In the genomic region with DNA sequence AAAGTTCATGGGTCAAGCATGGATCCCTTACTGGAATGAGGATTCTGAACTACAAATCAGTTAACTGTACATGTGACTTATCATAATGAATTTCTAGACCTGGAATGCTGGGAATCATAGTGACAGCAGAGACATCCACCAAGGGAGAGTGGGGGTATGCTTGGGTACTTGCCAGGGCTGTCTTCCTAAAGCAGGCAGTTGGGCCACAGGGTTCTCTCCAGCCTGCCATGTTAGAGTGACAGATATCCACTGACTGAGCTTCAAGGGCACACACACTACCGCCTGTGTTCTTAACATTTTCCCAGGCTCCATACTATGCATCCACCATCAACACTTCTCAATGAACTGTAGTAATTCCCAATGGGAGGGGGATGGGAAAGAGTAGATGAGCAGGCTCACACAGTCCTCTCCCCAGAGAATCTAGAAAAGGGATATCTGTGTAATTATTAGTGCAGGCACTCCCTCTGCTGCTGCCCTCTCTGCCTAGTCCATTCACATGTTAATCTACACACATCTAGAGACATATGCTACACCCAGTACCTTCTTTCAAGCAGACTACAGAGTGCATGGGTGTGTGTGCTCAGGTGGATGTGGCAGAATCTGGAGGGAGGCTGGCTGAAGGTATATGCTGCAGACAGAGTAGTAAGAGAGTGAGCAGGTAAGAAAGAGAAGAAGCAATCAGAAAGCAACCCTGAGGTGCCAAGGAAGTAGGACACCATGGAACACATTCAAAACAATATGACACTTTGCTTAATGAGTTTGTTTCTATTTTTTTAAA, we compare ENCODE assay signal across 14 cellular contexts. TPM values are rescaled to one million over a fixed set of nuclear protein-coding genes. Genes with fewer than 3 reads are reported as not detected.
DNase-seq lines count a peak whose midpoint lies in the region; ATAC-seq and TF ChIP-seq lines count a peak whose summit lies in the region.
"Had no signal": no experiment of that assay in that cellular context is flagged by ENCODE, and none has a peak within 500 bp of the region (broad histone marks: within the 10 kb centered on the region; RNA-seq: fewer than 3 reads in every experiment).

No MANE protein-coding gene starts in this region.

- peak overlapping the region; percentile 14; the same call in 1 of the 2 replicates for H3K27ac ChIP-seq in ACC112 (ENCODE audit: low read depth, low read length)
- H3K27ac ChIP-seq in IMR-90 (ENCODE audit: insufficient read depth, low read length): peak overlapping the region; percentile 33
- H3K27ac ChIP-seq in fibroblast of lung (ENCODE audit: insufficient read depth, low read length): no peak overlapping the region
- H3K27ac ChIP-seq in prostate gland: peak overlapping the region; percentile 38 to 95

- no peak overlapping the region for H3K56ac ChIP-seq in IMR-90 (ENCODE audit: extremely low read depth, insufficient read depth, low read length)

- peaks cover 60% of the 10 kb centered on the region for H3K4me1 ChIP-seq in ACC112 (ENCODE audit: control insufficient read depth, insufficient read depth, low read length, unreplicated experiment)
- H3K4me1 ChIP-seq in IMR-90 (ENCODE audit: control insufficient read depth, insufficient read depth, low read length): peaks cover 19% of the 10 kb centered on the region
- peaks cover 16% of the 10 kb centered on the region for H3K4me1 ChIP-seq in fibroblast of lung (ENCODE audit: control insufficient read depth, extremely low read depth, insufficient read depth, low read length)
- H3K4me1 ChIP-seq in prostate gland (replicated peaks): peaks cover 22% of the 10 kb centered on the region

- H4K20me1 ChIP-seq in IMR-90 (ENCODE audit: insufficient read depth, low read length): peaks cover 62% of the 10 kb centered on the region
- peaks cover 5% of the 10 kb centered on the region for H4K20me1 ChIP-seq in fibroblast of lung (ENCODE audit: control insufficient read depth, extremely low read depth, insufficient read depth, low read length)

- no peaks in the 10 kb centered on the region for H3K36me3 Mint-ChIP-seq in T-helper 2 cell treated with Interferon-gamma antibody and Interleukin-4, amounts not matched to agents 5 μg/mL and 100 μg/mL, for 36 hours (ENCODE audit: low read depth)
- H3K36me3 Mint-ChIP-seq in Calu3 (ENCODE audit: insufficient read depth, unreplicated experiment): peaks cover 18% of the 10 kb centered on the region
- H3K36me3 Mint-ChIP-seq: activated naive CD8-positive, alpha-beta T cell had no signal

- no peaks in the 10 kb centered on the region for H3K9me3 ChIP-seq in IMR-90 (ENCODE audit: control insufficient read depth, insufficient read depth, low read length)
- H3K9me3 ChIP-seq in fibroblast of lung (ENCODE audit: control insufficient read depth, insufficient read depth, low read depth, low read length): no peaks in the 10 kb centered on the region
- no peaks in the 10 kb centered on the region for H3K9me3 ChIP-seq in prostate gland

- TF ChIP-seq POLR2A in IMR-90 (IDR thresholded peaks at IDR 0.05; ENCODE audit: low read depth, low read length) (no peak; the same call in 1 of the 2 replicates), prostate gland (IDR thresholded peaks at IDR 0.05) (no peak)

- no peak overlapping the region for H3K4me3 Mint-ChIP-seq in T-helper 2 cell treated with Interferon-gamma antibody and Interleukin-4, amounts not matched to agents 5 μg/mL and 100 μg/mL, for 36 hours
- no peak overlapping the region for H3K4me3 Mint-ChIP-seq in Calu3 (ENCODE audit: low read depth, unreplicated experiment)
- H3K4me3 Mint-ChIP-seq: activated CD4-positive, alpha-beta T cell treated with anti-CD3 and anti-CD28 coated beads, Interleukin-2, amount 10 ng/mL, durations not matched to agents 24 days and 14 days; activated naive CD8-positive, alpha-beta T cell had no signal

- H2BK5ac ChIP-seq in IMR-90 (ENCODE audit: low read depth, low read length, poor library complexity, severe bottlenecking): peak overlapping the region; percentile 28

- H2AFZ ChIP-seq in ACC112 (ENCODE audit: low read length, unreplicated experiment) (no peak overlapping the region), IMR-90 (replicated peaks; ENCODE audit: low read length, poor library complexity) (no peak overlapping the region), fibroblast of lung (ENCODE audit: low read length) (no peak overlapping the region)

- intact Hi-C loops in IMR-90 (cut with micrococcal nuclease): loop anchor here (1.0 kb wide), 1 partner anchor 43 kb away; no protein-coding TSS in a partner anchor
- intact Hi-C loops in prostate gland (cut with DNase I): loop anchor here (10.0 kb wide), 1 partner anchor 48 kb away; no protein-coding TSS in a partner anchor
- intact Hi-C loops in Calu3 (cut with micrococcal nuclease; ENCODE audit: unreplicated experiment): no loop called here

- CTCF ChIA-PET in IMR-90 (lab: Yijun Ruan, JAX): interaction anchor here (0.6 kb wide), 1 partner anchor 994 kb away, joined by 4 read pairs; no protein-coding TSS in a partner anchor
- CTCF ChIA-PET in Calu3 (lab: Charles Lee): no interaction called here

- H2BK15ac ChIP-seq in IMR-90 (ENCODE audit: low read depth, low read length): 0 out of 3 replicates have a peak overlapping the region, but pooled peaks have one; percentile 21

- no peaks in the 10 kb centered on the region for H3K27me3 ChIP-seq in ACC112 (ENCODE audit: insufficient read depth, low read length)
- H3K27me3 ChIP-seq in IMR-90 (ENCODE audit: control insufficient read depth, insufficient read depth, low read length): no peaks in the 10 kb centered on the region
- H3K27me3 ChIP-seq in fibroblast of lung (ENCODE audit: control insufficient read depth, insufficient read depth, low read length): no peaks in the 10 kb centered on the region
- H3K27me3 ChIP-seq in prostate gland (replicated peaks; ENCODE audit: insufficient read depth): no peaks in the 10 kb centered on the region

- H3K18ac ChIP-seq in IMR-90 (ENCODE audit: low read depth, low read length): peak overlapping the region; percentile 16; the same call in 1 of the 2 replicates

- H4K91ac ChIP-seq in IMR-90 (ENCODE audit: insufficient read depth, low read depth, low read length): no peak overlapping the region

- H3K4ac ChIP-seq in IMR-90 (ENCODE audit: low read depth, low read length): 0 out of 2 replicates have a peak overlapping the region, but pooled peaks have one; percentile 56

- peak overlapping the region; percentile 68 for H3K14ac ChIP-seq in IMR-90 (replicated peaks; ENCODE audit: low read depth, low read length)

- H3K4me2 ChIP-seq in IMR-90 (ENCODE audit: low read depth, low read length) (peak overlapping the region; percentile 95), fibroblast of lung (ENCODE audit: extremely low read depth, insufficient read depth, low read length) (peak overlapping the region; percentile 98)

- WGBS in IMR-90 (ENCODE audit: extremely low coverage in 2 of 2, insufficient read length in 1 of 2), 2 experiments: no CpG with 5 or more reads among the region's 1 CpG
- 100% methylated on average over 1 of the region's 1 CpG for WGBS in prostate gland

- no peak overlapping the region for H4K5ac ChIP-seq in IMR-90 (ENCODE audit: low read depth, low read length)

- H2BK120ac ChIP-seq in IMR-90 (ENCODE audit: low read depth, low read length): peak overlapping the region; percentile 42; the same call in 1 of the 2 replicates

- no peak overlapping the region for H2AK9ac ChIP-seq in IMR-90 (replicated peaks; ENCODE audit: low read depth, low read length, poor library complexity)

- POLR2A ChIA-PET in IMR-90 (lab: Charles Lee; ENCODE audit: unreplicated experiment): interaction anchor here (0.6 kb wide), 1 partner anchor 112 kb away, joined by 3 read pairs; no protein-coding TSS in a partner anchor

- H3K4me3 ChIP-seq in ACC112 (ENCODE audit: low read depth, low read length): peak overlapping the region; percentile 88
- H3K4me3 ChIP-seq in IMR-90 (ENCODE audit: insufficient read depth, low read depth, low read length): no peak overlapping the region
- H3K4me3 ChIP-seq in fibroblast of lung (replicated peaks in 1 of 4; ENCODE audit: control extremely low read depth in 1 of 4, insufficient read depth in 1 of 4, low read depth in 3 of 4, low read length in 4 of 4): peak overlapping the region in 2 of 4 experiments; percentile 1 to 85
- no peak overlapping the region for H3K4me3 ChIP-seq in prostate gland

- in situ Hi-C loops in IMR-90 (cut with MboI; ENCODE audit: low sequenced_read_pairs): loop anchor here (25.0 kb wide), 2 partner anchors 340 to 1040 kb away; no protein-coding TSS in a partner anchor

- no peaks in the 10 kb centered on the region for H3K9me3 Mint-ChIP-seq in T-helper 2 cell treated with Interferon-gamma antibody and Interleukin-4, amounts not matched to agents 5 μg/mL and 100 μg/mL, for 36 hours
- no peaks in the 10 kb centered on the region for H3K9me3 Mint-ChIP-seq in Calu3 (ENCODE audit: low read depth, unreplicated experiment)
- H3K9me3 Mint-ChIP-seq: activated CD4-positive, alpha-beta T cell treated with anti-CD3 and anti-CD28 coated beads, Interleukin-2, amount 10 ng/mL, durations not matched to agents 24 days and 14 days had no signal

- TF ChIP-seq RAD21 in IMR-90 (IDR thresholded peaks at IDR 0.05; ENCODE audit: low read length): no peak

- TF ChIP-seq CTCF in IMR-90 (conservative IDR thresholded peaks at IDR 0.05; ENCODE audit: low read depth, low read length) (no peak), fibroblast of lung (conservative IDR thresholded peaks at IDR 0.05 in 1 of 2, IDR thresholded peaks at IDR 0.05 in 1 of 2; ENCODE audit: low read depth in 1 of 2, low read length in 2 of 2) (no peak), prostate gland (IDR thresholded peaks at IDR 0.05) (no peak), Calu3 (IDR thresholded peaks at IDR 0.05; ENCODE audit: unreplicated experiment) (no peak)

- ATAC-seq in IMR-90 (ENCODE audit: low read depth): no peak

- H2BK20ac ChIP-seq in IMR-90 (ENCODE audit: low read depth, low read length): no peak overlapping the region

- H3K36me3 ChIP-seq in ACC112 (ENCODE audit: insufficient read depth, low read length) (peaks cover 11% of the 10 kb centered on the region), IMR-90 (ENCODE audit: control insufficient read depth, insufficient read depth, low read length) (peaks cover 26% of the 10 kb centered on the region), fibroblast of lung (ENCODE audit: control insufficient read depth, insufficient read depth, low read length) (peaks cover 4% of the 10 kb centered on the region), prostate gland (no peaks in the 10 kb centered on the region)

- dilution Hi-C loops in IMR-90 (cut with HindIII; ENCODE audit: low sequenced_read_pairs, unreplicated experiment): no loop called here

- H2AK5ac ChIP-seq in IMR-90 (ENCODE audit: low read depth, low read length): 0 out of 2 replicates have a peak overlapping the region, but pooled peaks have one; percentile 1

- H3K23ac ChIP-seq in IMR-90 (ENCODE audit: low read depth, low read length): peak overlapping the region; percentile 21

- no peak overlapping the region for H3K27ac Mint-ChIP-seq in T-helper 2 cell treated with Interferon-gamma antibody and Interleukin-4, amounts not matched to agents 5 μg/mL and 100 μg/mL, for 36 hours
- H3K27ac Mint-ChIP-seq in Calu3 (ENCODE audit: unreplicated experiment): no peak overlapping the region
- H3K27ac Mint-ChIP-seq: activated CD4-positive, alpha-beta T cell treated with anti-CD3 and anti-CD28 coated beads, Interleukin-2, amount 10 ng/mL, durations not matched to agents 24 days and 14 days; activated naive CD8-positive, alpha-beta T cell had no signal

- H3K4me1 Mint-ChIP-seq in T-helper 2 cell treated with Interferon-gamma antibody and Interleukin-4, amounts not matched to agents 5 μg/mL and 100 μg/mL, for 36 hours (ENCODE audit: low read depth): peaks cover 7% of the 10 kb centered on the region
- H3K4me1 Mint-ChIP-seq in Calu3 (ENCODE audit: low read depth, unreplicated experiment): peaks cover 8% of the 10 kb centered on the region

- peaks cover 23% of the 10 kb centered on the region for H3K9me1 ChIP-seq in IMR-90 (ENCODE audit: insufficient read depth, low read length)

- H3K9ac ChIP-seq in IMR-90 (ENCODE audit: low read depth, low read length) (peak overlapping the region; percentile 59; the same call in 1 of the 2 replicates), fibroblast of lung (ENCODE audit: insufficient read depth, low read length) (no peak overlapping the region)

- H3K27me3 Mint-ChIP-seq in T-helper 2 cell treated with Interferon-gamma antibody and Interleukin-4, amounts not matched to agents 5 μg/mL and 100 μg/mL, for 36 hours (ENCODE audit: low read depth): peaks cover 49% of the 10 kb centered on the region
- no peaks in the 10 kb centered on the region for H3K27me3 Mint-ChIP-seq in Calu3 (ENCODE audit: unreplicated experiment)

- DNase-seq in IMR-90 (no peak), fibroblast of lung (ENCODE audit: low read depth in 2 of 2) (no peak), prostate gland (ENCODE audit: low spot score) (no peak), ecto neural progenitor cell (ENCODE audit: low spot score) (no peak), Calu3 (no peak)
- no peak for DNase-seq in T-helper 2 cell treated with Interferon-gamma antibody and Interleukin-4, amounts not matched to agents 5 μg/mL and 100 μg/mL, for 36 hours (ENCODE audit: low spot score)
- DNase-seq in activated CD4-positive, alpha-beta T cell treated with anti-CD3 and anti-CD28 coated beads for 1 hour: no peak
- DNase-seq: activated CD4-positive, alpha-beta T cell treated with anti-CD3 and anti-CD28 coated beads, Interleukin-2, amount 10 ng/mL, durations not matched to agents 24 days and 14 days; NCI-H1930; NCI-H82; posterior cingulate gyrus; RPMI8226 had no signal

- H3K79me2 ChIP-seq in ACC112 (ENCODE audit: control insufficient read depth, insufficient read depth, low read length, unreplicated experiment) (peaks cover 82% of the 10 kb centered on the region), fibroblast of lung (ENCODE audit: control insufficient read depth, insufficient read depth, low read length) (peaks cover 81% of the 10 kb centered on the region)

- BruUV-seq in IMR-90 (replicated peaks; lab: Mats Ljungman, UMichigan): TSS peak; percentile 0
- no TSS peak for BruUV-seq in Calu3 (replicated peaks; lab: Mats Ljungman, UMichigan)

- H3K79me1 ChIP-seq in IMR-90 (ENCODE audit: low read depth in 1 of 2, low read length in 2 of 2): peaks cover 5 to 39% of the 10 kb centered on the region in 2 experiments; a peak in 2 of 4 replicates

- no peak overlapping the region; a peak in 1 of 4 replicates for H4K8ac ChIP-seq in IMR-90 (ENCODE audit: low read depth in 2 of 2, low read length in 2 of 2)

RNA-seq across cellular contexts. Expression of a gene that starts 3.7 kb away (rescaled TPM):
- 1,097 and 1,642 TPM in 2 replicates for total RNA-seq in IMR-90 (2012; rRNA removed)
- polyA plus RNA-seq in IMR-90 (2012; rRNA removed): 864 and 916 TPM in 2 replicates
- polyA plus RNA-seq in IMR-90 (2012; cell fraction: cytosol; rRNA removed): 367 and 446 TPM in 2 replicates
- polyA plus RNA-seq in IMR-90 (2012; cell fraction: nucleus; rRNA removed; ENCODE audit: low replicate concordance): 302 and 555 TPM in 2 replicates
- 279 and 309 TPM in 2 replicates for total RNA-seq in fibroblast of lung
- polyA plus RNA-seq in fibroblast of lung: 583 and 1,500 TPM in 2 replicates
- polyA plus RNA-seq in fibroblast of lung (2012): 501 and 1,132 TPM in 2 replicates
- polyA minus RNA-seq in fibroblast of lung (ENCODE audit: low replicate concordance): 681 and 1,171 TPM in 2 replicates
- 100 to 1,000 TPM; 212 to 265 TPM for total RNA-seq in prostate gland
- total RNA-seq in Calu3 (2022): 10.0 and 18.5 TPM in 2 replicates

Comparison
In these comparisons a context has a peak if more than half of its experiments do, and no peak if none do; other contexts are left out.
1. RNA of a gene that starts 3.7 kb away (total RNA-seq): 1,097 to 1,642 TPM in IMR-90, 279 to 309 TPM in fibroblast of lung and 212 to 265 TPM in prostate gland; 10.0 to 18.5 TPM in Calu3; every median in the first group is over 10 times any median in the second.